ENCODE assay signal across 12 cellular contexts in genomic region chr15:48880070-48880634, GRCh38. TPM values are rescaled to one million over a fixed set of nuclear protein-coding genes. Genes with fewer than 3 reads are reported as not detected.
A peak's percentile ranks its signal among the peaks of the same experiment; 100 is the strongest.
DNase-seq lines count a peak whose midpoint lies in the region; TF ChIP-seq lines count a peak whose summit lies in the region.
"Had no signal": no experiment of that assay in that cellular context is flagged by ENCODE, and none has a peak within 500 bp of the region (broad histone marks: within the 10 kb centered on the region; RNA-seq: fewer than 3 reads in every experiment).

No MANE protein-coding gene starts in this region.

- H3K4me3 Mint-ChIP-seq in nephron progenitor cell, result peak overlapping the region; percentile 99

- no peaks in the 10 kb centered on the region for H3K9me3 Mint-ChIP-seq in nephron progenitor cell

- DNase-seq in NCI-H82 (lab: John Stamatoyannopoulos, UW) (peak; percentile 53), NCI-H82 treated with DMSO at 0.1 percent for 48 hours (lab: John Stamatoyannopoulos, UW; ENCODE audit: unreplicated experiment) (no peak), adipocyte (ENCODE audit: low read depth) (no peak), nephron progenitor cell (no peak), dermis blood vessel endothelial cell (no peak), GM20000 (ENCODE audit: low spot score) (no peak), dedifferentiated amniotic fluid mesenchymal stem cell (ENCODE audit: extremely low spot score) (no peak)
- DNase-seq: naive thymus-derived CD8-positive, alpha-beta T cell; NCI-H1417 treated with DMSO at 0.1 percent for 48 hours; stimulated activated CD4-positive, alpha-beta T cell treated with anti-CD3 and anti-CD28 coated beads, Interleukin-2, amount 100 ng/mL, for 24 hours; WERI-Rb-1 had no signal

- H3K4me1 Mint-ChIP-seq in nephron progenitor cell, result peaks cover 46% of the 10 kb centered on the region

- H3K36me3 Mint-ChIP-seq in nephron progenitor cell (ENCODE audit: low read depth), result peaks cover 8% of the 10 kb centered on the region

- TF ChIP-seq CTCF in nephron progenitor cell (IDR thresholded peaks at IDR 0.05), result no peak
- TF ChIP-seq CTCF in GM20000 (IDR thresholded peaks at IDR 0.05; ENCODE audit: extremely low read depth, missing control alignments), result no peak

- no peak overlapping the region for H3K9ac ChIP-seq in HUES64 (ENCODE audit: low read depth, low read length)
- no peak overlapping the region for H3K9ac ChIP-seq in adipocyte (ENCODE audit: low read length)

- no peaks in the 10 kb centered on the region for H3K27me3 ChIP-seq in HUES64 (ENCODE audit: insufficient read depth, low read length)
- H3K27me3 ChIP-seq in adipocyte (replicated peaks; ENCODE audit: control insufficient read depth, insufficient read depth, low read length), result no peaks in the 10 kb centered on the region

- H3K4me3 ChIP-seq in HUES64 (ENCODE audit: low read length), result peak overlapping the region; percentile 85; the same call in 1 of the 2 replicates
- H3K4me3 ChIP-seq in adipocyte (ENCODE audit: low read length), result peak overlapping the region; percentile 95

- peak overlapping the region; percentile 5 for H3K27ac Mint-ChIP-seq in nephron progenitor cell

- no peaks in the 10 kb centered on the region for H3K27me3 Mint-ChIP-seq in nephron progenitor cell (ENCODE audit: low read depth, poor library complexity)

- H3K36me3 ChIP-seq in HUES64 (ENCODE audit: insufficient read depth, low read length) (peaks cover 4% of the 10 kb centered on the region; the same call in 1 of the 2 replicates), adipocyte (ENCODE audit: control insufficient read depth, insufficient read depth, low read length, severe bottlenecking) (no peaks in the 10 kb centered on the region)
- H3K36me3 ChIP-seq: WERI-Rb-1 had no signal

- peaks cover 17% of the 10 kb centered on the region for H3K4me1 ChIP-seq in HUES64 (ENCODE audit: insufficient read depth, low read length)
- H3K4me1 ChIP-seq in adipocyte (ENCODE audit: control insufficient read depth, insufficient read depth, low read length), result peaks cover 17% of the 10 kb centered on the region

- no peaks in the 10 kb centered on the region for H3K9me3 ChIP-seq in HUES64 (ENCODE audit: insufficient read depth, low read depth, low read length)
- H3K9me3 ChIP-seq in adipocyte (ENCODE audit: control insufficient read depth, low read length), result no peaks in the 10 kb centered on the region

- 69% methylated on average over 3 of the region's 3 CpGs for WGBS in HUES64

- peak overlapping the region; percentile 8; the same call in 1 of the 2 replicates for H3K27ac ChIP-seq in HUES64 (ENCODE audit: low read depth, low read length)
- H3K27ac ChIP-seq: WERI-Rb-1 had no signal

RNA-seq across cellular contexts. Expression of gene EID1, which starts 2.2 kb away (rescaled TPM):
- 152 TPM for polyA plus RNA-seq in HUES64 (2013, experiment 1 of 2)
- polyA plus RNA-seq in HUES64 (2013, experiment 2 of 2), result 154 TPM
- 281 and 342 TPM in 2 replicates for total RNA-seq in dermis blood vessel endothelial cell
